ENCODE assay signal across 14 cellular contexts in the genomic region with DNA sequence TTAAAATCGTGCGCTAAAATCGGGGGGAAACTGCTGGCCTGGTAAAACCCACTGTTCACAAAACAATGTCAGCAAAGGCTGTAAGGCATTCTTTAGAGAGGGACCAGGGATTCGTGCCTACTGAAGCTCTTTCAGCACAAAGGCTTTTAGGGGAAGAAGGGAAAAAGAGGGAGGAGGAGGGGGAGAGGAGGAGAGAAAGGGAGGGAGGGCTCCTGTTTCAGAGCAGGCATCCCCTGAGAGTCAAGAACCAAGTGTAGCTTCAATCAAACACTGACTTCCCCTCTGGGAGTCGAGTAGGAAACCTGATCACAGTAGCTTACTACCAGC. TPM values are rescaled to one million over a fixed set of nuclear protein-coding genes. Genes with fewer than 3 reads are reported as not detected.
DNase-seq lines count a peak whose midpoint lies in the region; ATAC-seq, FAIRE-seq and TF ChIP-seq lines count a peak whose summit lies in the region.
"Had no signal": no experiment of that assay in that cellular context is flagged by ENCODE, and none has a peak within 500 bp of the region (broad histone marks: within the 10 kb centered on the region; RNA-seq: fewer than 3 reads in every experiment).

No MANE protein-coding gene starts in this region.

- FAIRE-seq in GM12891 (lab: Jason Lieb, UNC), result no peak

- H3K9me3 Mint-ChIP-seq in CD8-positive, alpha-beta T cell, result no peaks in the 10 kb centered on the region
- no peaks in the 10 kb centered on the region for H3K9me3 Mint-ChIP-seq in effector memory CD8-positive, alpha-beta T cell
- peaks cover 15% of the 10 kb centered on the region for H3K9me3 Mint-ChIP-seq in neural progenitor cell
- H3K9me3 Mint-ChIP-seq: activated naive CD4-positive, alpha-beta T cell treated with anti-CD3 and anti-CD28 coated beads, Interleukin-2, amount 50 U/mL, for 72 hours had no signal

- H3K9ac ChIP-seq in Loucy (ENCODE audit: low read depth, low read length, poor library complexity, severe bottlenecking), result no peak overlapping the region
- H3K9ac ChIP-seq in neural progenitor cell, result no peak overlapping the region

- H3F3A ChIP-seq in Loucy (ENCODE audit: low read depth), result no peaks in the 10 kb centered on the region
- peaks cover 46% of the 10 kb centered on the region for H3F3A ChIP-seq in neural progenitor cell (ENCODE audit: low read depth)

- ATAC-seq in CD8-positive, alpha-beta T cell, result no peak
- no peak for ATAC-seq in effector memory CD8-positive, alpha-beta T cell (replicated peaks)
- no peak for ATAC-seq in GM21526 (IDR thresholded peaks at IDR 0.05; ENCODE audit: low FRiP score, unreplicated experiment)
- ATAC-seq: activated naive CD4-positive, alpha-beta T cell treated with anti-CD3 and anti-CD28 coated beads, Interleukin-2, amount 50 U/mL, for 72 hours had no signal

- H3K4me2 ChIP-seq in Loucy (ENCODE audit: low read depth, low read length, poor library complexity, severe bottlenecking) (peak overlapping the region; percentile 66), neural progenitor cell (peak overlapping the region; percentile 70)

- DNase-seq in CD8-positive, alpha-beta T cell, result no peak
- no peak for DNase-seq in effector memory CD8-positive, alpha-beta T cell
- peak; percentile 76 for DNase-seq in neural progenitor cell (ENCODE audit: low spot score)
- no peak for DNase-seq in DMS79 treated with DMSO at 0.1 percent for 48 hours (lab: John Stamatoyannopoulos, UW)
- no peak for DNase-seq in GM12891 (ENCODE audit: insufficient read length, low spot score)
- DNase-seq in NOMO-1 (lab: John Stamatoyannopoulos, UW; ENCODE audit: unreplicated experiment in 2 of 2), result no peak
- DNase-seq: activated CD8-positive, alpha-beta memory T cell treated with anti-CD3 and anti-CD28 coated beads, Interleukin-2, amount 50 U/mL, for 4 hours; NCI-H187; stimulated activated naive CD4-positive, alpha-beta T cell had no signal

- no peaks in the 10 kb centered on the region for H3K27me3 ChIP-seq in CD8-positive, alpha-beta T cell (ENCODE audit: insufficient read depth, low read length)
- H3K27me3 ChIP-seq in Loucy (ENCODE audit: insufficient read depth, low read length, poor library complexity, severe bottlenecking), result no peaks in the 10 kb centered on the region
- H3K27me3 ChIP-seq in neural progenitor cell, result peaks cover 96% of the 10 kb centered on the region

- no peaks in the 10 kb centered on the region for H3K36me3 Mint-ChIP-seq in CD8-positive, alpha-beta T cell
- H3K36me3 Mint-ChIP-seq in effector memory CD8-positive, alpha-beta T cell (ENCODE audit: insufficient read depth), result peaks cover 24% of the 10 kb centered on the region
- no peaks in the 10 kb centered on the region for H3K36me3 Mint-ChIP-seq in neural progenitor cell

- H3K36me3 ChIP-seq in CD8-positive, alpha-beta T cell (ENCODE audit: insufficient read depth, low read length), result no peaks in the 10 kb centered on the region
- H3K36me3 ChIP-seq in Loucy (ENCODE audit: insufficient read depth, low read length), result peaks cover 16% of the 10 kb centered on the region; the same call in 1 of the 2 replicates
- no peaks in the 10 kb centered on the region for H3K36me3 ChIP-seq in neural progenitor cell
- H3K36me3 ChIP-seq: right atrium auricular region had no signal

- no peaks in the 10 kb centered on the region for H3K9me2 ChIP-seq in Loucy (replicated peaks; ENCODE audit: low read depth, low read length)

- TF ChIP-seq CTCF in CD8-positive, alpha-beta T cell (IDR thresholded peaks at IDR 0.05), result no peak
- TF ChIP-seq CTCF in Loucy (conservative IDR thresholded peaks at IDR 0.05; ENCODE audit: low read length) (no peak), neural progenitor cell (IDR thresholded peaks at IDR 0.05) (no peak)

- no peaks in the 10 kb centered on the region for H3K9me3 ChIP-seq in CD8-positive, alpha-beta T cell (ENCODE audit: low read length)
- H3K9me3 ChIP-seq in Loucy (ENCODE audit: insufficient read depth, low read depth, low read length), result no peaks in the 10 kb centered on the region
- H3K9me3 ChIP-seq in neural progenitor cell (ENCODE audit: low read depth), result no peaks in the 10 kb centered on the region
- H3K9me3 ChIP-seq: right atrium auricular region had no signal

- H3K79me2 ChIP-seq in Loucy (ENCODE audit: insufficient read depth, low read length) (peaks cover 100% of the 10 kb centered on the region), neural progenitor cell (ENCODE audit: low read depth) (peaks cover 100% of the 10 kb centered on the region)

- no peak overlapping the region for H3K27ac ChIP-seq in CD8-positive, alpha-beta T cell (ENCODE audit: low read depth, low read length)
- H3K27ac ChIP-seq in neural progenitor cell, result no peak overlapping the region
- H3K27ac ChIP-seq: right atrium auricular region had no signal

- H3K4me1 ChIP-seq in CD8-positive, alpha-beta T cell (ENCODE audit: insufficient read depth, low read length), result peaks cover 62% of the 10 kb centered on the region
- H3K4me1 ChIP-seq in Loucy (ENCODE audit: insufficient read depth, low read length, poor library complexity, severe bottlenecking), result peaks cover 28% of the 10 kb centered on the region
- peaks cover 91% of the 10 kb centered on the region for H3K4me1 ChIP-seq in neural progenitor cell

- peaks cover 74% of the 10 kb centered on the region for H3K4me1 Mint-ChIP-seq in CD8-positive, alpha-beta T cell (ENCODE audit: low read depth)
- H3K4me1 Mint-ChIP-seq in effector memory CD8-positive, alpha-beta T cell (ENCODE audit: low read depth in 2 of 2), result peaks cover 46 to 57% of the 10 kb centered on the region in 2 donors
- H3K4me1 Mint-ChIP-seq in neural progenitor cell, result peaks cover 68% of the 10 kb centered on the region

- no peak for TF ChIP-seq POLR2A in GM12891 (IDR thresholded peaks at IDR 0.05; ENCODE audit: low read depth, low read length)

- H4K20me1 ChIP-seq in Loucy (ENCODE audit: insufficient read depth, low read length, poor library complexity, severe bottlenecking) (peaks cover 92% of the 10 kb centered on the region), neural progenitor cell (ENCODE audit: low read depth) (peaks cover 100% of the 10 kb centered on the region)

- H2AFZ ChIP-seq in Loucy (ENCODE audit: low read length), result no peak overlapping the region
- no peak overlapping the region for H2AFZ ChIP-seq in neural progenitor cell (replicated peaks)

- H3K27me3 Mint-ChIP-seq in CD8-positive, alpha-beta T cell (ENCODE audit: low read depth), result no peaks in the 10 kb centered on the region
- no peaks in the 10 kb centered on the region for H3K27me3 Mint-ChIP-seq in effector memory CD8-positive, alpha-beta T cell
- peaks cover 6% of the 10 kb centered on the region for H3K27me3 Mint-ChIP-seq in neural progenitor cell (ENCODE audit: insufficient read depth, low read depth)

- CTCF ChIA-PET in CD8-positive, alpha-beta T cell (lab: Charles Lee), result no interaction called here

- POLR2A ChIA-PET in CD8-positive, alpha-beta T cell (lab: Charles Lee), result interaction anchor here (0.9 kb wide), 1 partner anchor 18 kb away, joined by 3 read pairs; no protein-coding TSS in a partner anchor

- no peak overlapping the region for H3K4me3 Mint-ChIP-seq in CD8-positive, alpha-beta T cell
- peak overlapping the region; percentile 6 to 40 for H3K4me3 Mint-ChIP-seq in effector memory CD8-positive, alpha-beta T cell
- peak overlapping the region; percentile 11 for H3K4me3 Mint-ChIP-seq in neural progenitor cell
- H3K4me3 Mint-ChIP-seq: CD14-positive monocyte had no signal

- intact Hi-C loops in CD8-positive, alpha-beta T cell (cut with DNase I, micrococcal nuclease), result no loop called here

- no peak overlapping the region for H3K4me3 ChIP-seq in CD8-positive, alpha-beta T cell (ENCODE audit: low read depth, low read length)
- H3K4me3 ChIP-seq in Loucy (ENCODE audit: low read length, poor library complexity, severe bottlenecking) (peak overlapping the region; percentile 20), neural progenitor cell (peak overlapping the region; percentile 22)
- H3K4me3 ChIP-seq: right atrium auricular region had no signal

- H3K27ac Mint-ChIP-seq in CD8-positive, alpha-beta T cell, result peak overlapping the region; percentile 27
- no peak overlapping the region for H3K27ac Mint-ChIP-seq in effector memory CD8-positive, alpha-beta T cell
- H3K27ac Mint-ChIP-seq in neural progenitor cell, result no peak overlapping the region
- H3K27ac Mint-ChIP-seq: activated naive CD4-positive, alpha-beta T cell treated with anti-CD3 and anti-CD28 coated beads, Interleukin-2, amount 50 U/mL, for 72 hours; CD14-positive monocyte had no signal

TF ChIP-seq in GM12891, 5 proteins besides CTCF, POLR2A, EP300 and RAD21:
- no peak for TF ChIP-seq PAX5 (IDR thresholded peaks at IDR 0.05; ENCODE audit: insufficient read depth, low read length, severe bottlenecking)
- no peak for TF ChIP-seq POU2F2 (IDR thresholded peaks at IDR 0.05; ENCODE audit: low read depth, low read length)
- TF ChIP-seq TAF1 (IDR thresholded peaks at IDR 0.05; ENCODE audit: low read depth, low read length), result no peak
- no peak for TF ChIP-seq POLR2AphosphoS5 (IDR thresholded peaks at IDR 0.05; ENCODE audit: low read depth, low read length)
- no peak for TF ChIP-seq SPI1 (IDR thresholded peaks at IDR 0.05; ENCODE audit: low read depth, low read length)

RNA-seq across cellular contexts. Expression of a gene that starts 9.5 kb away (rescaled TPM):
- total RNA-seq in CD8-positive, alpha-beta T cell, result 10 to 100 TPM; 35.5 to 38.5 TPM
- total RNA-seq in neural progenitor cell (ENCODE audit: low replicate concordance), result 29.5 and 32.4 TPM in 2 replicates
- polyA plus RNA-seq in GM12891 (2012; ENCODE audit: low read depth, missing spikeins), result 5.5 TPM
